ENCODE assay signal across 11 cellular contexts in genomic region chr1:172400073-172400737, GRCh38. TPM values are rescaled to one million over a fixed set of nuclear protein-coding genes. Genes with fewer than 3 reads are reported as not detected.
DNase-seq lines count a peak whose midpoint lies in the region; ATAC-seq and TF ChIP-seq lines count a peak whose summit lies in the region.
"Had no signal": no experiment of that assay in that cellular context is flagged by ENCODE, and none has a peak within 500 bp of the region (broad histone marks: within the 10 kb centered on the region; RNA-seq: fewer than 3 reads in every experiment).

No MANE protein-coding gene starts in this region.

- H2BK5ac ChIP-seq in H9 (ENCODE audit: insufficient read length, low read length) = no peak overlapping the region

- H3K23me2 ChIP-seq in H9 (ENCODE audit: insufficient read length, low read depth, low read length, poor library complexity, severe bottlenecking) = no peaks in the 10 kb centered on the region

- H3K27me3 ChIP-seq in H9 (ENCODE audit: insufficient read depth, low read length) = no peaks in the 10 kb centered on the region

- no peak overlapping the region for H2BK120ac ChIP-seq in H9 (ENCODE audit: low read depth, low read length, poor library complexity, severe bottlenecking)

- H3K4me2 ChIP-seq in H9 (ENCODE audit: insufficient read depth, insufficient read length, low read length) = no peak overlapping the region

- peak overlapping the region; percentile 7 to 90 (median 18); a peak in 5 of 7 replicates for H3K27ac Mint-ChIP-seq in H9
- H3K27ac Mint-ChIP-seq in activated T-helper 17 cell treated with anti-CD3 and anti-CD28 coated beads, Interleukin-2, amount 50 U/mL, for 72 hours = peak overlapping the region; percentile 51
- peak overlapping the region; percentile 68 for H3K27ac Mint-ChIP-seq in stimulated activated memory B cell treated with anti-CD40 and anti-IgM and Interleukin-4, amounts not matched to agents 10 μg/mL and 1 μg/mL and 100 μg/mL, for 72 hours

- no peak overlapping the region for H3K23ac ChIP-seq in H9 (ENCODE audit: insufficient read length, low read depth, low read length)

- H3K4ac ChIP-seq in H9 (ENCODE audit: low read depth, low read length) = no peak overlapping the region

- peak overlapping the region; percentile 83 for H2AFZ ChIP-seq in H9 (ENCODE audit: low read length)

- H3K36me3 Mint-ChIP-seq in H9 (ENCODE audit: insufficient read depth in 1 of 3, low read depth in 3 of 3) = no peaks in the 10 kb centered on the region
- no peaks in the 10 kb centered on the region for H3K36me3 Mint-ChIP-seq in activated T-helper 17 cell treated with anti-CD3 and anti-CD28 coated beads, Interleukin-2, amount 50 U/mL, for 72 hours (ENCODE audit: low read depth)
- no peaks in the 10 kb centered on the region for H3K36me3 Mint-ChIP-seq in stimulated activated memory B cell treated with anti-CD40 and anti-IgM and Interleukin-4, amounts not matched to agents 10 μg/mL and 1 μg/mL and 100 μg/mL, for 72 hours

- no peak overlapping the region for H3K9ac ChIP-seq in H9 (ENCODE audit: extremely low read depth, insufficient read length, low read length)

- H2BK15ac ChIP-seq in H9 (ENCODE audit: low read depth, low read length) = no peak overlapping the region

- no peak overlapping the region for H3K27ac ChIP-seq in H9 (ENCODE audit: insufficient read length, low read depth, low read length)
- H3K27ac ChIP-seq: HL-60 had no signal

- H4K8ac ChIP-seq in H9 (replicated peaks; ENCODE audit: insufficient read length, low read depth, low read length) = no peak overlapping the region

- TF ChIP-seq CTCF in H9 (conservative IDR thresholded peaks at IDR 0.05) = no peak

- H3K18ac ChIP-seq in H9 (ENCODE audit: insufficient read length, low read depth, low read length) = no peak overlapping the region

- no peak overlapping the region for H4K91ac ChIP-seq in H9 (ENCODE audit: insufficient read length, low read depth, low read length)

- no peaks in the 10 kb centered on the region for H4K20me1 ChIP-seq in H9 (ENCODE audit: control insufficient read depth, insufficient read depth, insufficient read length)

- WGBS in H9 (ENCODE audit: extremely low coverage, insufficient read length, low lambda C conversion rate) = no CpG with 5 or more reads among the region's 6 CpGs

- H3K56ac ChIP-seq in H9 (ENCODE audit: insufficient read length, low read depth, low read length) = no peak overlapping the region

- H2AK5ac ChIP-seq in H9 (ENCODE audit: insufficient read length, low read length) = no peak overlapping the region

- peaks cover 19 to 24% of the 10 kb centered on the region in 2 experiments for H3K4me1 Mint-ChIP-seq in H9
- peaks cover 26% of the 10 kb centered on the region for H3K4me1 Mint-ChIP-seq in activated T-helper 17 cell treated with anti-CD3 and anti-CD28 coated beads, Interleukin-2, amount 50 U/mL, for 72 hours
- peaks cover 46% of the 10 kb centered on the region for H3K4me1 Mint-ChIP-seq in stimulated activated memory B cell treated with anti-CD40 and anti-IgM and Interleukin-4, amounts not matched to agents 10 μg/mL and 1 μg/mL and 100 μg/mL, for 72 hours

- H3K9me3 ChIP-seq in H9 (ENCODE audit: control insufficient read depth, low read depth, low read length) = no peaks in the 10 kb centered on the region

- no peaks in the 10 kb centered on the region for H3K79me2 ChIP-seq in H9 (ENCODE audit: insufficient read depth, low read length)

- H3K14ac ChIP-seq in H9 (ENCODE audit: insufficient read depth, low read length) = no peak overlapping the region

- no peak for DNase-seq in H9
- DNase-seq in left kidney (ENCODE audit: low read depth, low spot score) = peak; percentile 42
- no peak for DNase-seq in NCI-H524 (lab: John Stamatoyannopoulos, UW)
- DNase-seq: H7, NCI-H187 had no signal

- no peaks in the 10 kb centered on the region for H3K27me3 Mint-ChIP-seq in H9 (ENCODE audit: low read depth)
- no peaks in the 10 kb centered on the region for H3K27me3 Mint-ChIP-seq in activated T-helper 17 cell treated with anti-CD3 and anti-CD28 coated beads, Interleukin-2, amount 50 U/mL, for 72 hours
- H3K27me3 Mint-ChIP-seq in stimulated activated memory B cell treated with anti-CD40 and anti-IgM and Interleukin-4, amounts not matched to agents 10 μg/mL and 1 μg/mL and 100 μg/mL, for 72 hours = no peaks in the 10 kb centered on the region

- H3K79me1 ChIP-seq in H9 (ENCODE audit: insufficient read depth, low read depth, low read length, poor library complexity, severe bottlenecking) = no peaks in the 10 kb centered on the region

- no peak overlapping the region for H4K5ac ChIP-seq in H9 (ENCODE audit: insufficient read length, low read depth, low read length)

- no peak overlapping the region for H2BK20ac ChIP-seq in H9 (ENCODE audit: low read depth, low read length, poor library complexity, severe bottlenecking)

- no peak overlapping the region for H3K4me3 Mint-ChIP-seq in H9
- peak overlapping the region; percentile 65 for H3K4me3 Mint-ChIP-seq in activated T-helper 17 cell treated with anti-CD3 and anti-CD28 coated beads, Interleukin-2, amount 50 U/mL, for 72 hours
- H3K4me3 Mint-ChIP-seq in stimulated activated memory B cell treated with anti-CD40 and anti-IgM and Interleukin-4, amounts not matched to agents 10 μg/mL and 1 μg/mL and 100 μg/mL, for 72 hours = no peak overlapping the region

- H3T11ph ChIP-seq in H9 (ENCODE audit: low read length) = no peak overlapping the region

- H2BK12ac ChIP-seq in H9 (ENCODE audit: insufficient read length, low read depth, low read length) = no peak overlapping the region

- no peak for ATAC-seq in activated T-helper 17 cell treated with anti-CD3 and anti-CD28 coated beads, Interleukin-2, amount 50 U/mL, for 72 hours (replicated peaks)
- ATAC-seq in stimulated activated memory B cell treated with anti-CD40 and anti-IgM and Interleukin-4, amounts not matched to agents 10 μg/mL and 1 μg/mL and 100 μg/mL, for 72 hours = no peak
- ATAC-seq in HG03097 (IDR thresholded peaks at IDR 0.05; ENCODE audit: low FRiP score, unreplicated experiment) = no peak
- no peak for ATAC-seq in HG02588 (IDR thresholded peaks at IDR 0.05; ENCODE audit: unreplicated experiment)
- ATAC-seq in GM18861 (IDR thresholded peaks at IDR 0.05; ENCODE audit: unreplicated experiment) = no peak

- no peaks in the 10 kb centered on the region; the same call in 1 of the 2 replicates for H3K4me1 ChIP-seq in H9 (ENCODE audit: insufficient read depth, low read length)

- H3K9me3 Mint-ChIP-seq in H9 = no peaks in the 10 kb centered on the region
- no peaks in the 10 kb centered on the region for H3K9me3 Mint-ChIP-seq in activated T-helper 17 cell treated with anti-CD3 and anti-CD28 coated beads, Interleukin-2, amount 50 U/mL, for 72 hours
- H3K9me3 Mint-ChIP-seq in stimulated activated memory B cell treated with anti-CD40 and anti-IgM and Interleukin-4, amounts not matched to agents 10 μg/mL and 1 μg/mL and 100 μg/mL, for 72 hours = no peaks in the 10 kb centered on the region

RNA-seq across cellular contexts. Expression of gene C1orf105, which starts 20.3 kb away (rescaled TPM):
- total RNA-seq in H9 (2021) = not detected in 2 replicates
- under 1 TPM in 1 of 2 donors, not detected in 1; 0.37 TPM for total RNA-seq in activated T-helper 17 cell treated with anti-CD3 and anti-CD28 coated beads, Interleukin-2, amount 50 U/mL, for 72 hours
- total RNA-seq: H7 had no signal

RNA-seq across cellular contexts. Expression of gene PIGC, which starts 43.7 kb away (rescaled TPM):
- total RNA-seq in H9 (2021) = 17.5 and 18.8 TPM in 2 replicates
- 10 to 100 TPM; 11.3 to 13.3 TPM for total RNA-seq in activated T-helper 17 cell treated with anti-CD3 and anti-CD28 coated beads, Interleukin-2, amount 50 U/mL, for 72 hours

Comparison
In these comparisons a context has a peak if more than half of its experiments do, and no peak if none do; other contexts are left out.
1. H3K27ac Mint-ChIP-seq: peak in every context shown above with its lines; median percentile 68 in stimulated activated memory B cell treated with anti-CD40 and anti-IgM and Interleukin-4, amounts not matched to agents 10 μg/mL and 1 μg/mL and 100 μg/mL, for 72 hours; 51 in activated T-helper 17 cell treated with anti-CD3 and anti-CD28 coated beads, Interleukin-2, amount 50 U/mL, for 72 hours; 18 in H9.